ENCODE assay signal across 27 cellular contexts in genomic region chr12:112947314-112947713, GRCh38.
"Had no signal": no experiment of that assay in that cellular context is flagged by ENCODE, and none has a peak within 500 bp of the region (broad histone marks: within the 10 kb centered on the region; RNA-seq: fewer than 3 reads in every experiment).

No MANE protein-coding gene starts in this region.

- H3K9me3 ChIP-seq: stomach, suprapubic skin, testis, thoracic aorta, thyroid gland, tibial artery, upper lobe of left lung, upper lobe of right lung, uterus, vagina had no signal

- H3K27ac ChIP-seq: stomach, suprapubic skin, testis, thoracic aorta, thyroid gland, tibial artery, tibial nerve, transverse colon, upper lobe of left lung, upper lobe of right lung, uterus, vagina had no signal

- H3K27me3 ChIP-seq: stomach, suprapubic skin, testis, thyroid gland, tibial artery, tibial nerve, transverse colon, upper lobe of left lung, upper lobe of right lung, uterus, vagina had no signal

- FAIRE-seq: urothelium cell line had no signal

- H3K4me1 ChIP-seq: stomach, suprapubic skin, testis, thyroid gland, tibial artery, tibial nerve, transverse colon, upper lobe of left lung, upper lobe of right lung, uterus, vagina had no signal

- H3K36me3 ChIP-seq: uterus had no signal

- DNase-seq: stimulated activated CD4-positive, alpha-beta T cell treated with anti-CD3 and anti-CD28 coated beads, Interleukin-2, amount 100 ng/mL, for 48 hours; stimulated activated CD4-positive, alpha-beta T cell treated with anti-CD3 and anti-CD28 coated beads, Interleukin-4, amount 100 ng/mL, for 1 hour; stimulated activated CD4-positive, alpha-beta T cell treated with anti-CD3 and anti-CD28 coated beads, Interleukin-4, amount 100 ng/mL, for 24 hours; stimulated activated CD4-positive, alpha-beta T cell treated with anti-CD3 and anti-CD28 coated beads, Interleukin-4, amount 100 ng/mL, for 4 hours; stimulated activated CD8-positive, alpha-beta memory T cell treated with anti-CD3 and anti-CD28 coated beads, Interleukin-4, amount 100 ng/mL, for 48 hours; stimulated activated naive B cell treated with anti-CD40 and anti-IgM and Interleukin-4, amounts not matched to agents 10 μg/mL and 1 μg/mL and 100 μg/mL, for 72 hours; stimulated activated naive CD4-positive, alpha-beta T cell; stimulated activated naive CD4-positive, alpha-beta T cell treated with Interleukin-2 at 50 U/mL for 16 hours; stimulated activated naive CD8-positive, alpha-beta T cell treated with anti-CD3 and anti-CD28 coated beads, Interleukin-15, amount 100 ng/mL, for 72 hours; stimulated activated naive CD8-positive, alpha-beta T cell treated with anti-CD3 and anti-CD28 coated beads, Interleukin-15, Interleukin-2, amounts not matched to agents 100 U/mL and 50 U/mL, for 24 hours; stomach; substantia nigra; testis; thyroid gland; tibial artery; transverse colon; trophoblast cell; upper lobe of left lung; upper lobe of right lung; uterus had no signal

- ATAC-seq: stimulated activated effector memory CD8-positive, alpha-beta T cell treated with anti-CD3 and anti-CD28 coated beads, Interleukin-12 subunit alpha, Interleukin-12 subunit beta, amount 100 ng/mL, for 72 hours; stimulated activated memory B cell treated with anti-CD40 and anti-IgM and Interleukin-4, amounts not matched to agents 10 μg/mL and 1 μg/mL and 100 μg/mL, for 72 hours; stimulated activated naive B cell treated with anti-CD40 and anti-IgM and Interleukin-4, amounts not matched to agents 10 μg/mL and 1 μg/mL and 100 μg/mL, for 72 hours; stimulated activated naive CD8-positive, alpha-beta T cell treated with anti-CD3 and anti-CD28 coated beads, Interleukin-15, amount 100 ng/mL, for 72 hours; stimulated activated naive CD8-positive, alpha-beta T cell treated with anti-CD3 and anti-CD28 coated beads, Interleukin-15, Interleukin-2, amounts not matched to agents 100 U/mL and 50 U/mL, for 24 hours; upper lobe of right lung had no signal

- H3K4me3 ChIP-seq: stomach, suprapubic skin, testis, thoracic aorta, thyroid gland, tibial artery, tibial nerve, transverse colon, upper lobe of left lung, upper lobe of right lung, uterus, vagina had no signal
